Comparison of ENCODE assay signal across 13 cellular contexts in the genomic region with DNA sequence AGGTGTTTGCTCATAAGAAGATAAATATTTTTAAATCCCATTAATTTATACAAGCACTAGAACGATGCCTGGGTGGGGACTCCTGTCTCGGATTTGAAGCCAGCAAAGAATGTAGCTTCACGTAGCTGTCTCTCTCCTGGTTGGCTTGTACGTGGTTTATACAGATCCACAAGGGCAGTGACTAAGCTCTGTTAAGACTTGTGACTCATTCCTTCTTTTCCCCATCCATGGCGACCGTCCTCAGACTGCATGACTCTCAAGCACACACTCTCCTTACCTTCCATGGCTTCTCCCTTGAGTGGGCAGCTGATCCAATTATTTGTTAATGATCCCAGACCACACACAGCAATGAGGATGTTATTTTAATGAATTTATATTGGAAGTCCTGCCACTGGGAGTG.
A peak's percentile ranks its signal among the peaks of the same experiment; 100 is the strongest.
DNase-seq lines count a peak whose midpoint lies in the region; ATAC-seq and TF ChIP-seq lines count a peak whose summit lies in the region.
"Had no signal": no experiment of that assay in that cellular context is flagged by ENCODE, and none has a peak within 500 bp of the region (broad histone marks: within the 10 kb centered on the region; RNA-seq: fewer than 3 reads in every experiment).

No MANE protein-coding gene starts in this region.

- H3K9me3 ChIP-seq in colonic mucosa (no peaks in the 10 kb centered on the region), mucosa of descending colon (no peaks in the 10 kb centered on the region)

- no peaks in the 10 kb centered on the region for H3K4me1 ChIP-seq in colonic mucosa
- no peaks in the 10 kb centered on the region for H3K4me1 ChIP-seq in mucosa of descending colon (ENCODE audit: low read depth)
- H3K4me1 ChIP-seq: spleen had no signal

- DNase-seq in DMS53 treated with DMSO at 0.1 percent for 48 hours (lab: John Stamatoyannopoulos, UW; ENCODE audit: unreplicated experiment) (peak; percentile 33), M059J (ENCODE audit: low read depth) (peak; percentile 97), colonic mucosa (peak; percentile 24), mucosa of descending colon (peak in 1 of 3 donors; percentile 7), posterior cingulate gyrus (no peak), NCI-H446 treated with DMSO at 0.1 percent for 48 hours (lab: John Stamatoyannopoulos, UW) (no peak)
- no peak for DNase-seq in activated T-cell treated with anti-CD3 and anti-CD28 coated beads, Interleukin-2, amount 50 U/mL, for 72 hours
- DNase-seq: activated T-cell treated with anti-CD3 and anti-CD28 coated beads for 4 hours, GOT3, head of caudate nucleus, spleen had no signal

- H3K9ac ChIP-seq in colonic mucosa (ENCODE audit: low read depth in 2 of 2, low read length in 2 of 2), result no peak overlapping the region

- TF ChIP-seq CTCF in colonic mucosa (IDR thresholded peaks at IDR 0.05) (no peak), mucosa of descending colon (IDR thresholded peaks at IDR 0.05) (no peak)

- H3K36me3 Mint-ChIP-seq in activated T-cell treated with anti-CD3 and anti-CD28 coated beads, Interleukin-2, amount 50 U/mL, for 72 hours (ENCODE audit: insufficient read depth in 2 of 2), result no peaks in the 10 kb centered on the region

- H3K27me3 Mint-ChIP-seq in activated T-cell treated with anti-CD3 and anti-CD28 coated beads, Interleukin-2, amount 50 U/mL, for 72 hours (ENCODE audit: low read depth), result no peaks in the 10 kb centered on the region
- H3K27me3 Mint-ChIP-seq: central memory CD8-positive, alpha-beta T cell had no signal

- no peaks in the 10 kb centered on the region for H3K27me3 ChIP-seq in colonic mucosa
- H3K27me3 ChIP-seq: spleen had no signal

- peaks cover 2 to 3% of the 10 kb centered on the region in 2 donors for H3K9me3 Mint-ChIP-seq in activated T-cell treated with anti-CD3 and anti-CD28 coated beads, Interleukin-2, amount 50 U/mL, for 72 hours

- ATAC-seq in mucosa of descending colon (peak; percentile 87), GM18868 (IDR thresholded peaks at IDR 0.05; ENCODE audit: unreplicated experiment) (no peak)
- no peak for ATAC-seq in activated T-cell treated with anti-CD3 and anti-CD28 coated beads, Interleukin-2, amount 50 U/mL, for 72 hours (replicated peaks in 1 of 2)

- H3K4me3 Mint-ChIP-seq in activated T-cell treated with anti-CD3 and anti-CD28 coated beads, Interleukin-2, amount 50 U/mL, for 72 hours, result no peak overlapping the region
- H3K4me3 Mint-ChIP-seq: central memory CD8-positive, alpha-beta T cell had no signal

- no peaks in the 10 kb centered on the region for H3K36me3 ChIP-seq in colonic mucosa
- no peaks in the 10 kb centered on the region for H3K36me3 ChIP-seq in mucosa of descending colon (ENCODE audit: low read depth)
- H3K36me3 ChIP-seq: spleen had no signal

- H3K4me3 ChIP-seq in colonic mucosa (no peak overlapping the region), mucosa of descending colon (no peak overlapping the region)
- H3K4me3 ChIP-seq: spleen had no signal

- H3K27ac ChIP-seq in colonic mucosa, result no peak overlapping the region
- H3K27ac ChIP-seq: spleen had no signal

- no peak overlapping the region for H3K27ac Mint-ChIP-seq in activated T-cell treated with anti-CD3 and anti-CD28 coated beads, Interleukin-2, amount 50 U/mL, for 72 hours

- intact Hi-C loops in colonic mucosa (cut with DNase I) (no loop called here), mucosa of descending colon (cut with DNase I, micrococcal nuclease) (no loop called here), posterior cingulate gyrus (cut with DNase I) (no loop called here)

- no peaks in the 10 kb centered on the region for H3K4me1 Mint-ChIP-seq in activated T-cell treated with anti-CD3 and anti-CD28 coated beads, Interleukin-2, amount 50 U/mL, for 72 hours (ENCODE audit: low read depth)
- H3K4me1 Mint-ChIP-seq: central memory CD8-positive, alpha-beta T cell had no signal

Comparison
In these comparisons a context has a peak if more than half of its experiments do, and no peak if none do; other contexts are left out.
1. DNase-seq: peak in DMS53 treated with DMSO at 0.1 percent for 48 hours (single experiment), M059J (single experiment) and colonic mucosa (single experiment); none in activated T-cell treated with anti-CD3 and anti-CD28 coated beads, Interleukin-2, amount 50 U/mL, for 72 hours (0 of 2), posterior cingulate gyrus (0 of 10) and NCI-H446 treated with DMSO at 0.1 percent for 48 hours (single experiment).